Comparison of ENCODE assay signal across 21 cellular contexts in the genomic region with DNA sequence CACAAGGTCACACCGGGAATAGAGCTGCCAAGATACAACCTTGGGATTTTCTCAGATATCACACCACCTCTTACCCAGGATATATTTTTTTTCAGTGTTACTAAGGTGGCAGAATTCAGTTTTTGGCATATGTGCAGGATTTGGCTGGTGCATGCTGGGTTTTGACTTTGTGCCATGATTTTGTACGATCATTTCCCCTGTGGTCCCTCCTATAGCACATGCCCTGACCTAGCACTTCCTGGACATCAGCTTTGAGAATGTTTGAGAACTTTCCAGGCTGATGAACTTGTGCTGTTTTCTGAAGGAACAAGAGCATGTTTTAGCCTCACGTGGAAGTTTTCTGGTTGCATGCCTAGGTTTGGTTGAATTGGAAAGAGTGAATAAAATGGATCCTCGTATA. TPM values are rescaled to one million over a fixed set of nuclear protein-coding genes. Genes with fewer than 3 reads are reported as not detected.
DNase-seq lines count a peak whose midpoint lies in the region; ATAC-seq and TF ChIP-seq lines count a peak whose summit lies in the region.
"Had no signal": no experiment of that assay in that cellular context is flagged by ENCODE, and none has a peak within 500 bp of the region (broad histone marks: within the 10 kb centered on the region; RNA-seq: fewer than 3 reads in every experiment).

No MANE protein-coding gene starts in this region.

- H3K27me3 Mint-ChIP-seq in HFFc6 (ENCODE audit: insufficient read depth), result peaks cover 3% of the 10 kb centered on the region
- H3K27me3 Mint-ChIP-seq: activated CD8-positive, alpha-beta memory T cell treated with anti-CD3 and anti-CD28 coated beads, Interleukin-2, amount 10 ng/mL, durations not matched to agents 7 days and 5 days had no signal

- H3K9ac ChIP-seq in BLaER1 (no peak overlapping the region), mucosa of rectum (ENCODE audit: low read depth in 1 of 2, low read length in 2 of 2) (no peak overlapping the region)

- H3K27me3 ChIP-seq in BLaER1, result no peaks in the 10 kb centered on the region
- no peaks in the 10 kb centered on the region for H3K27me3 ChIP-seq in mucosa of rectum (ENCODE audit: control insufficient read depth in 2 of 2, insufficient read depth in 2 of 2, low read length in 2 of 2)
- H3K27me3 ChIP-seq: Peyer's patch had no signal

- no peak for TF ChIP-seq CTCF in choroid plexus epithelial cell (conservative IDR thresholded peaks at IDR 0.05; ENCODE audit: low read depth, low read length)
- no peak for TF ChIP-seq CTCF in HFFc6 (IDR thresholded peaks at IDR 0.05)

- in situ Hi-C loops in KBM-7 (cut with MboI; ENCODE audit: low pct_unique_long_range_greater_than_20kb, low sequenced_read_pairs), result no loop called here

- H3K4me1 ChIP-seq in BLaER1 (peaks cover 38% of the 10 kb centered on the region), mucosa of rectum (ENCODE audit: control insufficient read depth in 2 of 2, insufficient read depth in 2 of 2, low read length in 2 of 2) (peaks cover 19 to 40% of the 10 kb centered on the region in 2 donors)

- peak; percentile 16 for DNase-seq in KBM-7
- peak; percentile 79 for DNase-seq in choroid plexus epithelial cell (ENCODE audit: low read depth)
- DNase-seq in NCI-H128 (lab: John Stamatoyannopoulos, UW; ENCODE audit: unreplicated experiment), result no peak
- DNase-seq in HFFc6, result no peak
- no peak for DNase-seq in activated CD4-positive, alpha-beta T cell treated with anti-CD3 and anti-CD28 coated beads, Interleukin-2, amount 50 U/mL, for 1 hour
- DNase-seq: activated CD4-positive, alpha-beta T cell treated with anti-CD3 and anti-CD28 coated beads for 1 hour; activated CD8-positive, alpha-beta memory T cell treated with anti-CD3 and anti-CD28 coated beads, Interleukin-2, amount 10 ng/mL, durations not matched to agents 7 days and 5 days; CD4-positive, alpha-beta memory T cell; kidney glomerular epithelial cell; NCI-H1048; Peyer's patch; right cardiac atrium; stimulated activated naive CD4-positive, alpha-beta T cell; trophoblast cell had no signal

- ATAC-seq in GM19452 (IDR thresholded peaks at IDR 0.05; ENCODE audit: unreplicated experiment), result no peak
- ATAC-seq: activated CD8-positive, alpha-beta memory T cell treated with anti-CD3 and anti-CD28 coated beads, Interleukin-2, amount 10 ng/mL, durations not matched to agents 7 days and 5 days; activated T-helper 17 cell treated with anti-CD3 and anti-CD28 coated beads, Interleukin-2, amount 50 U/mL, for 72 hours had no signal

- H3K27ac ChIP-seq in BLaER1 (no peak overlapping the region), mucosa of rectum (ENCODE audit: low read depth in 2 of 2, low read length in 2 of 2) (peak overlapping the region; percentile 33 to 36)
- H3K27ac ChIP-seq: Peyer's patch had no signal

- no peaks in the 10 kb centered on the region for H4K20me1 ChIP-seq in BLaER1

- no peak overlapping the region for H3K4me3 Mint-ChIP-seq in HFFc6
- H3K4me3 Mint-ChIP-seq: activated CD8-positive, alpha-beta memory T cell treated with anti-CD3 and anti-CD28 coated beads, Interleukin-2, amount 10 ng/mL, durations not matched to agents 7 days and 5 days; activated T-helper 17 cell treated with anti-CD3 and anti-CD28 coated beads, Interleukin-2, amount 50 U/mL, for 72 hours; CD4-positive, alpha-beta memory T cell; IgD-negative memory B cell had no signal

- H3K4me3 ChIP-seq in BLaER1, result no peak overlapping the region
- H3K4me3 ChIP-seq in choroid plexus epithelial cell (ENCODE audit: low read depth, low read length), result no peak overlapping the region
- peak overlapping the region in 1 of 2 donors; percentile 1 for H3K4me3 ChIP-seq in mucosa of rectum (ENCODE audit: low read length in 2 of 2)
- H3K4me3 ChIP-seq: Peyer's patch had no signal

- peak overlapping the region; percentile 59 for H3K4me2 ChIP-seq in BLaER1

- no peaks in the 10 kb centered on the region for H3K9me3 Mint-ChIP-seq in HFFc6
- H3K9me3 Mint-ChIP-seq: activated T-helper 17 cell treated with anti-CD3 and anti-CD28 coated beads, Interleukin-2, amount 50 U/mL, for 72 hours; CD4-positive, alpha-beta memory T cell; IgD-negative memory B cell had no signal

- no peak overlapping the region for H3K27ac Mint-ChIP-seq in HFFc6
- H3K27ac Mint-ChIP-seq: activated CD8-positive, alpha-beta memory T cell treated with anti-CD3 and anti-CD28 coated beads, Interleukin-2, amount 10 ng/mL, durations not matched to agents 7 days and 5 days; activated T-helper 17 cell treated with anti-CD3 and anti-CD28 coated beads, Interleukin-2, amount 50 U/mL, for 72 hours; CD4-positive, alpha-beta memory T cell; IgD-negative memory B cell had no signal

- peaks cover 69% of the 10 kb centered on the region for H3K4me1 Mint-ChIP-seq in HFFc6 (ENCODE audit: low read depth)
- H3K4me1 Mint-ChIP-seq: activated CD8-positive, alpha-beta memory T cell treated with anti-CD3 and anti-CD28 coated beads, Interleukin-2, amount 10 ng/mL, durations not matched to agents 7 days and 5 days; CD4-positive, alpha-beta memory T cell had no signal

- H3K36me3 ChIP-seq in BLaER1, result no peaks in the 10 kb centered on the region
- H3K36me3 ChIP-seq in mucosa of rectum (ENCODE audit: control insufficient read depth in 2 of 2, insufficient read depth in 2 of 2, low read length in 2 of 2), result no peaks in the 10 kb centered on the region
- H3K36me3 ChIP-seq: Peyer's patch had no signal

- H3K36me3 Mint-ChIP-seq in HFFc6 (ENCODE audit: low read depth), result no peaks in the 10 kb centered on the region
- H3K36me3 Mint-ChIP-seq: activated CD8-positive, alpha-beta memory T cell treated with anti-CD3 and anti-CD28 coated beads, Interleukin-2, amount 10 ng/mL, durations not matched to agents 7 days and 5 days; CD4-positive, alpha-beta memory T cell; IgD-negative memory B cell had no signal

- H3K9me3 ChIP-seq in BLaER1, result no peaks in the 10 kb centered on the region
- H3K9me3 ChIP-seq in mucosa of rectum (ENCODE audit: control insufficient read depth in 2 of 2, low read length in 2 of 2), result no peaks in the 10 kb centered on the region
- H3K9me3 ChIP-seq: Peyer's patch had no signal

RNA-seq across cellular contexts. Expression of gene TBPL2, which starts 11.0 kb away (rescaled TPM):
- total RNA-seq in HFFc6 (2021; fragmentation: NEBNext Ultra II Directional; extraction: Animal tissue kit (Norgen Biotek cat#: 25700)), result not detected
- total RNA-seq: activated CD8-positive, alpha-beta memory T cell treated with anti-CD3 and anti-CD28 coated beads, Interleukin-2, amount 10 ng/mL, durations not matched to agents 7 days and 5 days; activated T-helper 17 cell treated with anti-CD3 and anti-CD28 coated beads, Interleukin-2, amount 50 U/mL, for 72 hours; cardiac septum; CD4-positive, alpha-beta memory T cell; H4; Peyer's patch; right cardiac atrium had no signal

RNA-seq across cellular contexts. Expression of gene ATG14, which starts 39.8 kb away (rescaled TPM):
- total RNA-seq in HFFc6 (2021; fragmentation: NEBNext Ultra II Directional; extraction: Animal tissue kit (Norgen Biotek cat#: 25700)), result 1 to 10 TPM; 7.9 to 9.2 (median 8.5) TPM

Comparison
In these comparisons a context has a peak if more than half of its experiments do, and no peak if none do; other contexts are left out.
1. DNase-seq: peak in KBM-7 (single experiment) and choroid plexus epithelial cell (single experiment); none in NCI-H128 (single experiment), HFFc6 (single experiment) and activated CD4-positive, alpha-beta T cell treated with anti-CD3 and anti-CD28 coated beads, Interleukin-2, amount 50 U/mL, for 1 hour (single experiment).